12 cellular contexts compared by ENCODE assay signal in the genomic region with DNA sequence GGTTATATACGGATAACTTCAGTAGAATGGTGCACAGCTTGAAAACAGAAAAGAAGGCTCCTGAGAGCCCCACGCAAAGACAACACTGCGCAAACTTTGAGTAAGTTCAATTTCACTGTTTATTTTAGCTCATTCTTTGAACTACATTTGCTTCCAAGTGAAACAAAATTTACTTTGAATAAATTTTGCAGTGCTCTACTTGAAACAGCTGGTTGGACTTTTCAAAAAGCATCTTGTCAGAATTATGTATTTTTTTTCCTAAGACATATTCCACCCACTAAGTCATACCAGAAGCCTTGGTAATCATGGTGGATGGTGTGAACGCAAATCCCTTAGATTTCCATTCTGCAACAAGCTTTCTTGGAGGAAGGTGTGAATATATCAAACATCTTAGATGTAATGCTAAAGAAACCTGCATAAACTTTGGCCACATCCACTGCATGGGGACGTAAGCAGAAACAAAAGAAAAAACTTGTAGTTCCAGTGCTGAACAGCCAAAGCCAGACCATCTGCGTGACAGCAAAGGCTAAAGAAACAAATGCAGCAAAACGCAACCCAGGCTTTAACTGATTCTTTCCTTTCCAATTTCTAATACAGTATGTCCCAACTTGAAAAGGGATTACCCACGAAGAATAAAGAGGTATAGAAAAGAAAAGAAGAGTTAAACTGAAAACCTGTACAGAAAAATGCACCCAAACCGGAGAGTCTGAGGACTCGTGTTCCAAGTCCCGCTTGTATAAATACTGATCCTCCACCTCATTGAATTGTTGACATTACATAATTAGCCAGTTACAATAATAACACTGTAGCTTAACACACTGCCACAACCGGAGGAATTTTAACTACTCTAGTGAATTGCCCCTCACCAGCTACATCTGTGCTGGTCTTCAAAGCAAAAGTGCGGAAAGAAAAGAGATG.
DNase-seq lines count a peak whose midpoint lies in the region; ATAC-seq and TF ChIP-seq lines count a peak whose summit lies in the region.
"Had no signal": no experiment of that assay in that cellular context is flagged by ENCODE, and none has a peak within 500 bp of the region (broad histone marks: within the 10 kb centered on the region; RNA-seq: fewer than 3 reads in every experiment).

No MANE protein-coding gene starts in this region.

- H3K4me1 ChIP-seq in left ventricle myocardium inferior (peaks cover 13% of the 10 kb centered on the region), right cardiac atrium (ENCODE audit: control insufficient read depth, insufficient read depth, low read length) (peaks cover 8% of the 10 kb centered on the region), esophagus squamous epithelium (peaks cover 0 to 47% (median 17%) of the 10 kb centered on the region in 3 donors), upper lobe of right lung (peaks cover 25% of the 10 kb centered on the region)

- intact Hi-C loops in left ventricle myocardium inferior (cut with micrococcal nuclease): no loop called here
- intact Hi-C loops in right cardiac atrium (cut with DNase I): no loop called here
- intact Hi-C loops in esophagus squamous epithelium (cut with DNase I): no loop called here
- intact Hi-C loops in upper lobe of right lung (cut with DNase I): no loop called here

- H3K36me3 ChIP-seq in left ventricle myocardium inferior: no peaks in the 10 kb centered on the region
- no peaks in the 10 kb centered on the region for H3K36me3 ChIP-seq in esophagus squamous epithelium
- H3K36me3 ChIP-seq in upper lobe of right lung: no peaks in the 10 kb centered on the region

- peak overlapping the region; percentile 62 to 89 (median 77) for H3K27ac Mint-ChIP-seq in nephron
- H3K27ac Mint-ChIP-seq: activated T-helper 17 cell treated with anti-CD3 and anti-CD28 coated beads, Interleukin-2, amount 50 U/mL, for 72 hours; dendritic cell treated with granulocyte-macrophage colony-stimulating factor and Interleukin-4, amounts not matched to agents 40 ng/mL and 50 ng/mL, for 4 days had no signal

- DNase-seq in left ventricle myocardium inferior (no peak), right cardiac atrium (no peak), esophagus squamous epithelium (lab: John Stamatoyannopoulos, UW) (no peak), upper lobe of right lung (no peak), epidermal melanocyte (ENCODE audit: insufficient read length, low spot score) (no peak), SW480 (ENCODE audit: low spot score) (no peak)
- DNase-seq: DND-41, posterior cingulate gyrus had no signal

- H3K4me3 Mint-ChIP-seq in nephron: peak overlapping the region; percentile 17 to 36 (median 21)
- H3K4me3 Mint-ChIP-seq: activated T-helper 17 cell treated with anti-CD3 and anti-CD28 coated beads, Interleukin-2, amount 50 U/mL, for 72 hours; dendritic cell treated with granulocyte-macrophage colony-stimulating factor and Interleukin-4, amounts not matched to agents 40 ng/mL and 50 ng/mL, for 4 days had no signal

- no peak for ATAC-seq in right cardiac atrium
- ATAC-seq in upper lobe of right lung: peak; percentile 81
- ATAC-seq in GM21825 (IDR thresholded peaks at IDR 0.05; ENCODE audit: unreplicated experiment): no peak
- ATAC-seq: activated T-helper 17 cell treated with anti-CD3 and anti-CD28 coated beads, Interleukin-2, amount 50 U/mL, for 72 hours had no signal

- H3K9me3 Mint-ChIP-seq in nephron: no peaks in the 10 kb centered on the region
- H3K9me3 Mint-ChIP-seq: activated T-helper 17 cell treated with anti-CD3 and anti-CD28 coated beads, Interleukin-2, amount 50 U/mL, for 72 hours; dendritic cell treated with granulocyte-macrophage colony-stimulating factor and Interleukin-4, amounts not matched to agents 40 ng/mL and 50 ng/mL, for 4 days had no signal

- H3K4me3 ChIP-seq in left ventricle myocardium inferior (no peak overlapping the region), right cardiac atrium (ENCODE audit: low read length) (no peak overlapping the region), esophagus squamous epithelium (peak overlapping the region in 3 of 4 donors; percentile 0 to 24 (median 8)), upper lobe of right lung (no peak overlapping the region)

- H3K27me3 Mint-ChIP-seq in nephron (ENCODE audit: low read depth): no peaks in the 10 kb centered on the region
- H3K27me3 Mint-ChIP-seq: dendritic cell treated with granulocyte-macrophage colony-stimulating factor and Interleukin-4, amounts not matched to agents 40 ng/mL and 50 ng/mL, for 4 days had no signal

- peaks cover 36% of the 10 kb centered on the region for H3K4me1 Mint-ChIP-seq in nephron
- H3K4me1 Mint-ChIP-seq: activated T-helper 17 cell treated with anti-CD3 and anti-CD28 coated beads, Interleukin-2, amount 50 U/mL, for 72 hours had no signal

- TF ChIP-seq CTCF in left ventricle myocardium inferior (IDR thresholded peaks at IDR 0.05; ENCODE audit: borderline replicate concordance) (no peak), esophagus squamous epithelium (IDR thresholded peaks at IDR 0.05) (no peak), nephron (IDR thresholded peaks at IDR 0.05; ENCODE audit: unreplicated experiment in 3 of 3) (no peak), upper lobe of right lung (IDR thresholded peaks at IDR 0.05) (no peak)

- no peaks in the 10 kb centered on the region for H3K36me3 Mint-ChIP-seq in nephron (ENCODE audit: low read depth)

- H3K27me3 ChIP-seq in left ventricle myocardium inferior (ENCODE audit: low read depth): no peaks in the 10 kb centered on the region
- H3K27me3 ChIP-seq in right cardiac atrium (ENCODE audit: control insufficient read depth, insufficient read depth): no peaks in the 10 kb centered on the region
- no peaks in the 10 kb centered on the region for H3K27me3 ChIP-seq in esophagus squamous epithelium
- no peaks in the 10 kb centered on the region for H3K27me3 ChIP-seq in upper lobe of right lung

- TF ChIP-seq POLR2A in esophagus squamous epithelium (IDR thresholded peaks at IDR 0.05): no peak

- 65% methylated on average over 13 of the region's 13 CpGs for WGBS in right cardiac atrium
- 38 to 46% methylated on average over 13 of the region's 13 CpGs for WGBS in esophagus squamous epithelium, 2 donors

- no peaks in the 10 kb centered on the region for H3K9me3 ChIP-seq in left ventricle myocardium inferior (replicated peaks)
- H3K9me3 ChIP-seq in right cardiac atrium (ENCODE audit: control insufficient read depth, low read length): no peaks in the 10 kb centered on the region
- H3K9me3 ChIP-seq in esophagus squamous epithelium: no peaks in the 10 kb centered on the region
- no peaks in the 10 kb centered on the region for H3K9me3 ChIP-seq in upper lobe of right lung

- H3K27ac ChIP-seq in left ventricle myocardium inferior (replicated peaks): peak overlapping the region; percentile 21
- no peak overlapping the region for H3K27ac ChIP-seq in right cardiac atrium (ENCODE audit: low read length)
- H3K27ac ChIP-seq in esophagus squamous epithelium: peak overlapping the region in 3 of 4 donors; percentile 16 to 45 (median 20)
- H3K27ac ChIP-seq in upper lobe of right lung: peak overlapping the region; percentile 43

Comparison
In these comparisons a context has a peak if more than half of its experiments do, and no peak if none do; other contexts are left out.
1. H3K4me3 ChIP-seq: peak in esophagus squamous epithelium (3 of 4); none in left ventricle myocardium inferior (single experiment), right cardiac atrium (single experiment) and upper lobe of right lung (single experiment).